8 cellular contexts compared by ENCODE assay signal in genomic region chr14:70642313-70643235, GRCh38. TPM values are rescaled to one million over a fixed set of nuclear protein-coding genes. Genes with fewer than 3 reads are reported as not detected.
A peak's percentile ranks its signal among the peaks of the same experiment; 100 is the strongest.
DNase-seq lines count a peak whose midpoint lies in the region; ATAC-seq and TF ChIP-seq lines count a peak whose summit lies in the region.

No MANE protein-coding gene starts in this region.

- peaks cover 6% of the 10 kb centered on the region for H3K36me3 Mint-ChIP-seq in effector memory CD8-positive, alpha-beta T cell (ENCODE audit: insufficient read depth)

- no peak overlapping the region for H3K9ac ChIP-seq in muscle layer of colon (ENCODE audit: low read length)

- no peaks in the 10 kb centered on the region for H3K9me3 Mint-ChIP-seq in effector memory CD8-positive, alpha-beta T cell

- ATAC-seq in effector memory CD8-positive, alpha-beta T cell (replicated peaks): peak; percentile 43
- no peak for ATAC-seq in GM19023 (IDR thresholded peaks at IDR 0.05; ENCODE audit: unreplicated experiment)

- H3K27ac ChIP-seq in muscle layer of colon (ENCODE audit: low read depth, low read length) (no peak overlapping the region), vagina (peak overlapping the region; percentile 19)

- DNase-seq in NCI-H82 (lab: John Stamatoyannopoulos, UW): peak; percentile 44
- DNase-seq in NCI-H82 treated with DMSO at 0.1 percent for 48 hours (lab: John Stamatoyannopoulos, UW; ENCODE audit: unreplicated experiment): no peak
- DNase-seq in HK-2 (ENCODE audit: unreplicated experiment): peak; percentile 21
- peak; percentile 8 to 24 (median 21) for DNase-seq in effector memory CD8-positive, alpha-beta T cell
- no peak for DNase-seq in vagina (ENCODE audit: extremely low spot score in 2 of 2)

- H3K9me3 ChIP-seq in muscle layer of colon (ENCODE audit: low read length) (no peaks in the 10 kb centered on the region), vagina (no peaks in the 10 kb centered on the region)

- TF ChIP-seq POLR2A in vagina (IDR thresholded peaks at IDR 0.05): no peak

- TF ChIP-seq CTCF in WI38 (IDR thresholded peaks at IDR 0.05; ENCODE audit: low read depth, low read length) (no peak), vagina (IDR thresholded peaks at IDR 0.05) (no peak)

- peak overlapping the region; percentile 93 to 94 for H3K27ac Mint-ChIP-seq in effector memory CD8-positive, alpha-beta T cell

- H3K4me1 ChIP-seq in muscle layer of colon (ENCODE audit: insufficient read depth, low read length): no peaks in the 10 kb centered on the region
- peaks cover 15% of the 10 kb centered on the region for H3K4me1 ChIP-seq in vagina

- intact Hi-C loops in vagina (cut with DNase I): no loop called here

- H3K36me3 ChIP-seq in muscle layer of colon (ENCODE audit: insufficient read depth, low read length) (no peaks in the 10 kb centered on the region), vagina (no peaks in the 10 kb centered on the region)

- H3K4me1 Mint-ChIP-seq in effector memory CD8-positive, alpha-beta T cell (ENCODE audit: low read depth in 2 of 2): peaks cover 44 to 46% of the 10 kb centered on the region in 2 donors

- peaks cover 14 to 29% of the 10 kb centered on the region in 2 donors for H3K27me3 ChIP-seq in muscle layer of colon (ENCODE audit: control insufficient read depth in 1 of 2, insufficient read depth in 2 of 2, low read length in 2 of 2)
- no peaks in the 10 kb centered on the region for H3K27me3 ChIP-seq in vagina

- peak overlapping the region; percentile 92 for H3K4me3 Mint-ChIP-seq in effector memory CD8-positive, alpha-beta T cell

- H3K4me3 ChIP-seq in WI38 (ENCODE audit: low read depth, low read length): peak overlapping the region; percentile 45
- H3K4me3 ChIP-seq in muscle layer of colon (ENCODE audit: low read depth in 1 of 2, low read length in 2 of 2): peak overlapping the region; percentile 38 to 54
- H3K4me3 ChIP-seq in vagina: peak overlapping the region; percentile 55 to 73

- peaks cover 0 to 16% of the 10 kb centered on the region in 2 donors for H3K27me3 Mint-ChIP-seq in effector memory CD8-positive, alpha-beta T cell

RNA-seq across cellular contexts. Expression of gene TTC9, which starts 0.9 kb away (rescaled TPM):
- total RNA-seq in vagina: 6.1 TPM

RNA-seq across cellular contexts. Expression of gene MED6, which starts 42.1 kb away (rescaled TPM):
- 37.6 TPM for total RNA-seq in vagina

Comparison
In these comparisons a context has a peak if more than half of its experiments do, and no peak if none do; other contexts are left out.
1. DNase-seq: peak in NCI-H82 (single experiment), HK-2 (single experiment) and effector memory CD8-positive, alpha-beta T cell (3 of 3); none in NCI-H82 treated with DMSO at 0.1 percent for 48 hours (single experiment) and vagina (0 of 2).
2. Peak in every context shown above with its lines, with median percentiles within 50 percentile points of each other: H3K4me3 ChIP-seq.